In genomic region chr15:69405110-69405509, GRCh38 we compare ENCODE assay signal across 24 cellular contexts.
"Had no signal": no experiment of that assay in that cellular context is flagged by ENCODE, and none has a peak within 500 bp of the region (broad histone marks: within the 10 kb centered on the region; RNA-seq: fewer than 3 reads in every experiment).

No MANE protein-coding gene starts in this region.

- H3K4me3 Mint-ChIP-seq: natural killer cell; nephron progenitor cell; neural progenitor cell; stimulated activated naive B cell treated with anti-CD40 and anti-IgM and Interleukin-4, amounts not matched to agents 10 μg/mL and 1 μg/mL and 100 μg/mL, for 72 hours had no signal

- DNase-seq: islet precursor cell; left ventricle myocardium inferior; natural killer cell; nephron progenitor cell; occipital lobe; stimulated activated CD4-positive, alpha-beta T cell treated with anti-CD3 and anti-CD28 coated beads, Interleukin-12 subunit alpha, Interleukin-12 subunit beta, amount 100 ng/mL, for 4 hours; stimulated activated CD4-positive, alpha-beta T cell treated with anti-CD3 and anti-CD28 coated beads, Interleukin-15, amount 100 ng/mL, for 24 hours; stimulated activated CD4-positive, alpha-beta T cell treated with anti-CD3 and anti-CD28 coated beads, Interleukin-2, amount 100 ng/mL, for 24 hours; stimulated activated CD4-positive, alpha-beta T cell treated with anti-CD3 and anti-CD28 coated beads, Interleukin-4, amount 100 ng/mL, for 1 hour; stimulated activated naive B cell treated with anti-CD40 and anti-IgM and Interleukin-4, amounts not matched to agents 10 μg/mL and 1 μg/mL and 100 μg/mL, for 72 hours; stimulated activated naive CD8-positive, alpha-beta T cell treated with anti-CD3 and anti-CD28 coated beads, Interleukin-15, Interleukin-2, amounts not matched to agents 100 U/mL and 50 U/mL, for 24 hours; stomach; testis; transverse colon; upper lobe of left lung had no signal

- H3K36me3 ChIP-seq: left ventricle myocardium inferior, neural progenitor cell, neutrophil, right atrium auricular region, thyroid gland had no signal

- H3K27me3 ChIP-seq: hepatocyte, neural progenitor cell, right atrium auricular region, stomach, testis, thyroid gland, transverse colon, upper lobe of left lung had no signal

- H3K4me3 ChIP-seq: hepatocyte, left ventricle myocardium inferior, lung, neural progenitor cell, right atrium auricular region, skin epidermis, stomach, testis, thyroid gland, transverse colon, upper lobe of left lung had no signal

- H3K4me1 Mint-ChIP-seq: natural killer cell had no signal

- H3K9me3 ChIP-seq: left ventricle myocardium inferior, neutrophil, right atrium auricular region, stomach, testis, thyroid gland, transverse colon, upper lobe of left lung had no signal

- H3K27ac ChIP-seq: hepatocyte, left ventricle myocardium inferior, neural progenitor cell, neutrophil, parathyroid adenoma, right atrium auricular region, skin epidermis, stomach, testis, thyroid gland, transverse colon, upper lobe of left lung had no signal

- H2AFZ ChIP-seq: hepatocyte, neural progenitor cell, parathyroid adenoma had no signal

- H3K4me1 ChIP-seq: left ventricle myocardium inferior, neural progenitor cell, right atrium auricular region, stomach, testis, transverse colon, upper lobe of left lung had no signal

- H3K9me3 Mint-ChIP-seq: natural killer cell; nephron progenitor cell; neural progenitor cell; stimulated activated naive B cell treated with anti-CD40 and anti-IgM and Interleukin-4, amounts not matched to agents 10 μg/mL and 1 μg/mL and 100 μg/mL, for 72 hours had no signal

- ATAC-seq: natural killer cell; sciatic nerve; stimulated activated naive B cell treated with anti-CD40 and anti-IgM and Interleukin-4, amounts not matched to agents 10 μg/mL and 1 μg/mL and 100 μg/mL, for 72 hours; stimulated activated naive CD8-positive, alpha-beta T cell treated with anti-CD3 and anti-CD28 coated beads, Interleukin-15, Interleukin-2, amounts not matched to agents 100 U/mL and 50 U/mL, for 24 hours had no signal

- H3K9ac ChIP-seq: neural progenitor cell, parathyroid adenoma had no signal

- H3K4me2 ChIP-seq: hepatocyte, neural progenitor cell had no signal

- H3K36me3 Mint-ChIP-seq: natural killer cell; neural progenitor cell; stimulated activated naive B cell treated with anti-CD40 and anti-IgM and Interleukin-4, amounts not matched to agents 10 μg/mL and 1 μg/mL and 100 μg/mL, for 72 hours had no signal
